13 cellular contexts compared by ENCODE assay signal in the genomic region with DNA sequence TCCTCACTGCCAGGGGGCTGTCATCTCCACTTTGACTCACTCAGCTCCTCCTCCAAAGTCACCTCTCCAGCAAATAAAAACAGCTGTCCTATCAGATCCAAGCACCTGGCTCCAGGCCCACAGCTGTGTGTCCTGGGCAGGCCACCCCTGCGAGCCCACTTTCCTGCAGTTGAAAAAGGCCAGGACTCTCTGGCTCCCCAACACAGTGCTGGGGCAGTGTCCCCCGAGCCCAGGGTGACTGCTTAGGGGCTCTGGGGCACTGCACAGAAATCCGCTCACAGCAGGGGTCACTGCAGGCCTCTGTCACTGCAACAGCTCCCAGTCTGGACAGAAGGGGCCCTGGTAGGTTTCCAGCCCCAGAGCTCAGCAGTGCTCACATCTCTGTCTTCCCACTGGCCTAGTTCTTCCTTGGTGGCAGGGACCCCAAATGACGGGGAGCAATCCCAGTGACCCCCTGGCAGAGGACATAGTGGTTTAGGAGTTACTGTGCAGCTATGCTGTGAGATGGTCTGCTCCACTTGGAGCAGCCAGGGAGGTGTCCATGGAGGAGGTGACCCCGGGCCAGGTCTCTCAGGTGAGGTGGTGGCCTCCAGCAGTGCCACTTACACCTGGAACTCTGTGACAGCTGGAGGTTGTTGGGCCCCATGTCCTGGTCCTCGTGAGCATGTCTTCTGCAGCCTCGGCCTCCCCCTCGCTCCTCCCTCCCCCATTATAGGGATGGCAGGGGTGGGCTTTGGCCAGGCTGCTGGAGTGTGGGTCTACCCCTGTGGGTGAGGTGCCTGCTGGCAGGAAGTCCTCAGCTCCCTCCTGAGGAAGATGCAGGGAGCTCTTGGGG. TPM values are rescaled to one million over a fixed set of nuclear protein-coding genes. Genes with fewer than 3 reads are reported as not detected.
DNase-seq lines count a peak whose midpoint lies in the region; ATAC-seq and TF ChIP-seq lines count a peak whose summit lies in the region.
"Had no signal": no experiment of that assay in that cellular context is flagged by ENCODE, and none has a peak within 500 bp of the region (broad histone marks: within the 10 kb centered on the region; RNA-seq: fewer than 3 reads in every experiment).

No MANE protein-coding gene starts in this region.

- TF ChIP-seq CTCF in right atrium auricular region (IDR thresholded peaks at IDR 0.05): peak in 1 of 2 donors; percentile 35
- no peak for TF ChIP-seq CTCF in lower lobe of right lung (IDR thresholded peaks at IDR 0.05)

- H3K4me1 Mint-ChIP-seq in effector memory CD8-positive, alpha-beta T cell (ENCODE audit: low read depth in 2 of 2): peaks cover 27 to 30% of the 10 kb centered on the region in 2 donors

- peaks cover 11% of the 10 kb centered on the region for H3K36me3 Mint-ChIP-seq in effector memory CD8-positive, alpha-beta T cell (ENCODE audit: insufficient read depth)
- H3K36me3 Mint-ChIP-seq: activated CD4-positive, alpha-beta memory T cell treated with anti-CD3 and anti-CD28 coated beads for 36 hours had no signal

- no peaks in the 10 kb centered on the region for H3K27me3 Mint-ChIP-seq in effector memory CD8-positive, alpha-beta T cell
- H3K27me3 Mint-ChIP-seq: activated CD4-positive, alpha-beta memory T cell treated with anti-CD3 and anti-CD28 coated beads for 36 hours had no signal

- ATAC-seq in Right ventricle myocardium superior (ENCODE audit: poor library complexity) (peak; percentile 40), lower lobe of right lung (no peak), aorta (ENCODE audit: low FRiP score) (no peak), GM21423 (IDR thresholded peaks at IDR 0.05; ENCODE audit: unreplicated experiment) (no peak), HG03280 (IDR thresholded peaks at IDR 0.05; ENCODE audit: unreplicated experiment) (no peak)
- ATAC-seq in effector memory CD8-positive, alpha-beta T cell (replicated peaks): no peak

- DNase-seq in Right ventricle myocardium superior: peak; percentile 52
- no peak for DNase-seq in right atrium auricular region (ENCODE audit: low spot score)
- DNase-seq in effector memory CD8-positive, alpha-beta T cell: no peak
- peak; percentile 44 for DNase-seq in lower lobe of right lung
- DNase-seq in aorta: peak; percentile 42 to 67
- DNase-seq in retina: no peak
- DNase-seq: activated CD4-positive, alpha-beta memory T cell treated with anti-CD3 and anti-CD28 coated beads for 36 hours; activated naive CD4-positive, alpha-beta T cell treated with Interleukin-2 at 50 U/mL for 16 hours; central memory CD4-positive, alpha-beta T cell; NCI-H1930; stimulated activated CD4-positive, alpha-beta T cell treated with anti-CD3 and anti-CD28 coated beads, Interleukin-2, amount 100 ng/mL, for 24 hours had no signal

- H3K4me1 ChIP-seq in right atrium auricular region (peaks cover 0 to 60% of the 10 kb centered on the region in 2 donors), lower lobe of right lung (peaks cover 39% of the 10 kb centered on the region), aorta (ENCODE audit: control insufficient read depth in 1 of 2, insufficient read depth in 2 of 2, low read length in 2 of 2) (no peaks in the 10 kb centered on the region)

- H3K27me3 ChIP-seq in right atrium auricular region: no peaks in the 10 kb centered on the region
- H3K27me3 ChIP-seq in lower lobe of right lung (ENCODE audit: low read depth): no peaks in the 10 kb centered on the region
- H3K27me3 ChIP-seq in aorta (ENCODE audit: control insufficient read depth in 1 of 2, insufficient read depth in 2 of 2, low read length in 1 of 2): no peaks in the 10 kb centered on the region

- H3K9me3 ChIP-seq in right atrium auricular region: no peaks in the 10 kb centered on the region
- H3K9me3 ChIP-seq in lower lobe of right lung: no peaks in the 10 kb centered on the region
- H3K9me3 ChIP-seq in aorta (ENCODE audit: control insufficient read depth, low read length): no peaks in the 10 kb centered on the region

- no peak overlapping the region for H3K4me3 ChIP-seq in right atrium auricular region
- no peak overlapping the region for H3K4me3 ChIP-seq in lower lobe of right lung
- no peak overlapping the region for H3K4me3 ChIP-seq in aorta (ENCODE audit: low read length in 2 of 2)

- H3K27ac Mint-ChIP-seq in effector memory CD8-positive, alpha-beta T cell: peak overlapping the region; percentile 82 to 83
- H3K27ac Mint-ChIP-seq: activated CD4-positive, alpha-beta memory T cell treated with anti-CD3 and anti-CD28 coated beads for 36 hours had no signal

- H3K36me3 ChIP-seq in right atrium auricular region (no peaks in the 10 kb centered on the region), lower lobe of right lung (no peaks in the 10 kb centered on the region), aorta (ENCODE audit: control insufficient read depth in 1 of 2, insufficient read depth in 2 of 2, low read length in 1 of 2) (no peaks in the 10 kb centered on the region)

- 93 to 95% methylated on average over 8 of the region's 8 CpGs for WGBS in aorta, 2 donors

- H3K9me3 Mint-ChIP-seq in effector memory CD8-positive, alpha-beta T cell: no peaks in the 10 kb centered on the region
- H3K9me3 Mint-ChIP-seq: activated CD4-positive, alpha-beta memory T cell treated with anti-CD3 and anti-CD28 coated beads for 36 hours had no signal

- no peak overlapping the region for H3K27ac ChIP-seq in right atrium auricular region
- H3K27ac ChIP-seq in lower lobe of right lung: peak overlapping the region; percentile 18
- H3K27ac ChIP-seq in aorta (ENCODE audit: low read depth in 1 of 2, low read length in 2 of 2): no peak overlapping the region

- H3K4me3 Mint-ChIP-seq in effector memory CD8-positive, alpha-beta T cell: peak overlapping the region in 1 of 2 donors; percentile 21
- H3K4me3 Mint-ChIP-seq: activated CD4-positive, alpha-beta memory T cell treated with anti-CD3 and anti-CD28 coated beads for 36 hours had no signal

- intact Hi-C loops in Right ventricle myocardium superior (cut with DNase I): no loop called here
- intact Hi-C loops in lower lobe of right lung (cut with DNase I): no loop called here
- intact Hi-C loops in aorta (cut with DNase I): no loop called here

RNA-seq across cellular contexts. Expression of a gene that starts 35.5 kb away (rescaled TPM):
- total RNA-seq in Right ventricle myocardium superior (35.1 TPM), right atrium auricular region (10 to 100 TPM; 19.0 to 25.8 TPM), lower lobe of right lung (26.3 TPM), aorta (10 to 100 TPM; 14.7 to 17.4 TPM)
- polyA plus RNA-seq in aorta: 1 to 10 TPM; 3.0 to 3.1 TPM

Comparison
In these comparisons a context has a peak if more than half of its experiments do, and no peak if none do; other contexts are left out.
1. DNase-seq: peak in Right ventricle myocardium superior (single experiment), lower lobe of right lung (single experiment) and aorta (2 of 2); none in right atrium auricular region (single experiment), effector memory CD8-positive, alpha-beta T cell (0 of 3) and retina (single experiment).